ENCODE assay signal across 16 cellular contexts in genomic region chr16:57067347-57067746, GRCh38.
"Had no signal": no experiment of that assay in that cellular context is flagged by ENCODE, and none has a peak within 500 bp of the region (broad histone marks: within the 10 kb centered on the region; RNA-seq: fewer than 3 reads in every experiment).

No MANE protein-coding gene starts in this region.

- H3K4me3 Mint-ChIP-seq: activated CD4-positive, alpha-beta T cell treated with anti-CD3 and anti-CD28 coated beads for 36 hours; immature natural killer cell; natural killer cell had no signal

- ATAC-seq: foreskin keratinocyte, left colon, natural killer cell had no signal

- H3K9me3 ChIP-seq: upper lobe of left lung had no signal

- DNase-seq: activated CD4-positive, alpha-beta T cell treated with anti-CD3 and anti-CD28 coated beads for 36 hours; activated CD8-positive, alpha-beta memory T cell treated with anti-CD3 and anti-CD28 coated beads for 24 hours; caudate nucleus; effector CD4-positive, alpha-beta T cell; foreskin keratinocyte; immature natural killer cell; left colon; natural killer cell; nucleus accumbens; right cardiac atrium; stimulated activated naive CD4-positive, alpha-beta T cell treated with Interleukin-2 at 50 U/mL for 16 hours; upper lobe of left lung had no signal

- H3K27me3 ChIP-seq: upper lobe of left lung had no signal

- H3K27me3 Mint-ChIP-seq: activated CD4-positive, alpha-beta T cell treated with anti-CD3 and anti-CD28 coated beads for 36 hours had no signal

- H3K27ac ChIP-seq: coronary artery, foreskin keratinocyte, upper lobe of left lung, VCaP had no signal

- H3K4me3 ChIP-seq: coronary artery, lung, upper lobe of left lung had no signal

- FAIRE-seq: endothelial cell of umbilical vein had no signal
